Comparison of ENCODE assay signal across 8 cellular contexts in the genomic region with DNA sequence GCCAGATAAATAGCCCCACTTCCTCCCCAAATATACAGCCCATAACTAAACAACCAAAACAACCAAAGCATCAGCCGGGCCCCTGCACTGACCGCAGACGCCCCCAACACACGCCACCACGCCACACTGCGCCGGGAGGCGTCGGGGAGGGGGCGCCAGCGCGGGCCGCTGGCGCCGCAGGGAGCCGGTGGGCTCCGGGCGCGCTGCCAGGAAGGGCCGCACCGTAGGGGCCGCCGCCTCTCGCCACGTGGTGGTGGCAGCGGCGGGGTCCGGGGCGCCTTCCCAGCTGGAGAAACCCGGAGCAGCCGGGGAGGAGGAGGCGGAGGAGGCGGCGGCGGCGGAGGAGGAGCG. TPM values are rescaled to one million over a fixed set of nuclear protein-coding genes. Genes with fewer than 3 reads are reported as not detected.
DNase-seq lines count a peak whose midpoint lies in the region; ATAC-seq, FAIRE-seq and TF ChIP-seq lines count a peak whose summit lies in the region.

No MANE protein-coding gene starts in this region.

- no peak overlapping the region for H3K27ac ChIP-seq in muscle layer of duodenum (ENCODE audit: low read length)

- H3K4me3 Mint-ChIP-seq in central memory CD8-positive, alpha-beta T cell: peak overlapping the region; percentile 91

- H3K4me1 ChIP-seq in muscle layer of duodenum (ENCODE audit: control insufficient read depth in 1 of 2, insufficient read depth in 2 of 2, low read length in 2 of 2): peaks cover 0 to 13% of the 10 kb centered on the region in 2 donors

- H3K27me3 ChIP-seq in muscle layer of duodenum (ENCODE audit: low read depth, low read length): no peaks in the 10 kb centered on the region

- H3K36me3 ChIP-seq in muscle layer of duodenum (ENCODE audit: control insufficient read depth in 1 of 2, insufficient read depth in 2 of 2, low read length in 2 of 2): no peaks in the 10 kb centered on the region

- no peak for TF ChIP-seq POLR2A in GM18505 (IDR thresholded peaks at IDR 0.05; ENCODE audit: borderline replicate concordance, extremely low read depth, insufficient read depth, insufficient read length)
- no peak for TF ChIP-seq POLR2A in GM12892 (IDR thresholded peaks at IDR 0.05; ENCODE audit: low read depth, low read length)

- peak; percentile 58 for DNase-seq in CMK (ENCODE audit: low read depth)
- peak; percentile 44 for DNase-seq in NCI-H1092 treated with DMSO at 0.1 percent for 48 hours (lab: John Stamatoyannopoulos, UW)
- no peak for DNase-seq in central memory CD8-positive, alpha-beta T cell (ENCODE audit: low spot score in 2 of 2)
- no peak for DNase-seq in GM12892 (ENCODE audit: insufficient read length)
- no peak for DNase-seq in occipital lobe (lab: John Stamatoyannopoulos, UW)

- FAIRE-seq in GM12892 (lab: Jason Lieb, UNC): no peak

- no peaks in the 10 kb centered on the region for H3K27me3 Mint-ChIP-seq in central memory CD8-positive, alpha-beta T cell

- ATAC-seq in central memory CD8-positive, alpha-beta T cell (replicated peaks; ENCODE audit: extremely low read depth, poor library complexity, severe bottlenecking): peak; percentile 16
- no peak for ATAC-seq in GM18505 (IDR thresholded peaks at IDR 0.05; ENCODE audit: unreplicated experiment)
- ATAC-seq in GM21390 (IDR thresholded peaks at IDR 0.05; ENCODE audit: unreplicated experiment): no peak

- peak overlapping the region; percentile 95 for H3K27ac Mint-ChIP-seq in central memory CD8-positive, alpha-beta T cell (ENCODE audit: low read depth)

- no peaks in the 10 kb centered on the region for H3K9me3 Mint-ChIP-seq in central memory CD8-positive, alpha-beta T cell

- peaks cover 18% of the 10 kb centered on the region for H3K36me3 Mint-ChIP-seq in central memory CD8-positive, alpha-beta T cell (ENCODE audit: insufficient read depth)

- peak overlapping the region; percentile 54 for H3K4me3 ChIP-seq in muscle layer of duodenum (ENCODE audit: low read depth in 1 of 2, low read length in 2 of 2)

- H3K9me3 ChIP-seq in muscle layer of duodenum (ENCODE audit: control insufficient read depth in 1 of 2, low read length in 2 of 2): no peaks in the 10 kb centered on the region

- H3K4me1 Mint-ChIP-seq in central memory CD8-positive, alpha-beta T cell: peaks cover 56% of the 10 kb centered on the region

RNA-seq across cellular contexts. Expression of a gene that starts 0.3 kb away (rescaled TPM):
- polyA plus RNA-seq in GM12892 (2012; ENCODE audit: missing spikeins): 0.59 TPM
- total RNA-seq in occipital lobe: 11.5 TPM

RNA-seq across cellular contexts. Expression of a gene that starts 39.4 kb away (rescaled TPM):
- polyA plus RNA-seq in GM12892 (2012; ENCODE audit: missing spikeins): not detected
- not detected for total RNA-seq in occipital lobe

RNA-seq across cellular contexts. Expression of a gene that starts 43.9 kb away (rescaled TPM):
- polyA plus RNA-seq in GM12892 (2012; ENCODE audit: missing spikeins): 343 TPM
- 163 TPM for total RNA-seq in occipital lobe

Comparison
In these comparisons a context has a peak if more than half of its experiments do, and no peak if none do; other contexts are left out.
1. DNase-seq: peak in CMK (single experiment) and NCI-H1092 treated with DMSO at 0.1 percent for 48 hours (single experiment); none in central memory CD8-positive, alpha-beta T cell (0 of 2), GM12892 (single experiment) and occipital lobe (single experiment).